ENCODE assay signal across 8 cellular contexts in the genomic region with DNA sequence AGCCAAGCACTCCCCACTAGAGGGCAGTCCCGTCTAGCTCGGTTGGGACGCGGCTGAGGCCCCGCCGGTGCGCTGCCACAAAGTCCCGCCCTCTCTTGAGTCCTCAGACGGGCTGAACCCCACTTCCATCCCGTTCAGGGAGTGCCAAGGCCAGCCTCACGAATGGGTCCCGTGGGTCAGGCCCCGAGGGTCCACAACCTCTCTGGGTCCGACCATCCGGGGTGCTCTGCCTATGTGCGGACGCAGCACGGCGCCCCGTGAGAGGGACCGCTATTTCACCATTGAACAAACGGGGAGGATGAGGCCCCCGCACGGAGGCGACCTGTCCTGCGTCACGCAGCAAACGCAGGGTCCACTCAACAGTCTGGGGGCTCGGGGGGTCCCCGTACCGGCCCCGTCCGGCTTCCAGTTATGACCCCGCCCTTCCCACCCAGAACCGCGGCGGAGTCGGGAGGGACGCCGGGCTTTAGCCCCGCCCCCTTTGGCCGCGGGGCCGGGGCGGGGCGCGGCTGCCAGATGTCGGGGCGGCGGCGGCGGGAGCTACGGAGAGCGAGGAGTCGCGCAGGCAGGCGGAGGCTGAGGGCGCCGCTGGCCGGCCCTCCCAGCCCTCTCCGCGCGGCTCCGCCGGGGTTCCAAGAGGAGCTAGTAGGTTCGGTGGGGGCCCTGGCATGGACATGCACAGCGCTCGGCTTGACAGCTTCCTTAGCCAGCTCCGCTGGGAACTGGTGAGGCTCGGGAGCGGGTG. TPM values are rescaled to one million over a fixed set of nuclear protein-coding genes. Genes with fewer than 3 reads are reported as not detected.
DNase-seq lines count a peak whose midpoint lies in the region; TF ChIP-seq lines count a peak whose summit lies in the region.

A gene (plus strand): TSS at position 543 of the 745 bp plus-strand sequence. CDS start 132 bp downstream, at position 675.

- peak; percentile 16 for TF ChIP-seq POLR2A in ovary (IDR thresholded peaks at IDR 0.05)
- TF ChIP-seq POLR2A in thyroid gland (IDR thresholded peaks at IDR 0.05): peak in 1 of 2 donors; percentile 52

- POLR2A ChIA-PET in SK-N-SH (lab: Yijun Ruan, JAX): interaction anchor here (0.6 to 5.0 kb wide), 9 partner anchors 37 to 183 kb away, joined by 3 to 37 read pairs (median 3); a partner anchor contains a TSS

- peak; percentile 83 for DNase-seq in GDM1 (lab: John Stamatoyannopoulos, UW)
- DNase-seq in GOT3 (lab: John Stamatoyannopoulos, UW): peak; percentile 56
- DNase-seq in LoVo (ENCODE audit: low spot score): peak; percentile 91
- DNase-seq in SK-N-SH: peak; percentile 96
- DNase-seq in head of caudate nucleus: peak; percentile 82 to 96 (median 91)
- DNase-seq in ovary: peak; percentile 89 to 92 (median 91)
- DNase-seq in thyroid gland: peak; percentile 90 to 91

- H3K4me2 ChIP-seq in SK-N-SH: peak within 1 kb of the TSS; percentile 95

- intact Hi-C loops in head of caudate nucleus (cut with DNase I): loop anchor here (5.0 kb wide), 1 partner anchor 34 kb away; no protein-coding TSS in a partner anchor
- intact Hi-C loops in ovary (cut with DNase I): loop anchor here in 3 of 4 donors (2.0 to 10.0 kb wide), 3 partner anchors 36 to 102 kb away; a partner anchor contains a TSS
- intact Hi-C loops in thyroid gland (cut with DNase I): loop anchor here (5.0 kb wide), 1 partner anchor 99 kb away; a partner anchor contains a TSS

- H3K9me2 ChIP-seq in SK-N-SH: no peaks in the 10 kb centered on the region

- H3F3A ChIP-seq in SK-N-SH (replicated peaks; ENCODE audit: insufficient read depth): no peaks in the 10 kb centered on the region

- peaks cover 4% of the 10 kb centered on the region for H3K27me3 Mint-ChIP-seq in activated naive CD8-positive, alpha-beta T cell

- peaks cover 16 to 43% of the 10 kb centered on the region in 2 experiments for H3K4me1 ChIP-seq in SK-N-SH (ENCODE audit: control insufficient read depth in 1 of 2, insufficient read depth in 2 of 2, low read depth in 1 of 2, low read length in 1 of 2)
- H3K4me1 ChIP-seq in ovary (ENCODE audit: insufficient read depth): peaks cover 11% of the 10 kb centered on the region
- H3K4me1 ChIP-seq in thyroid gland: peaks cover 12 to 37% of the 10 kb centered on the region in 2 donors

- H3K4me3 ChIP-seq in SK-N-SH (ENCODE audit: low read depth in 2 of 2, low read length in 1 of 2) (peak within 1 kb of the TSS; percentile 83 to 94), ovary (peak within 1 kb of the TSS; percentile 67), thyroid gland (replicated peaks in 1 of 3) (peak within 1 kb of the TSS; percentile 60 to 72 (median 60))

- no peaks in the 10 kb centered on the region for H3K9me3 ChIP-seq in SK-N-SH
- H3K9me3 ChIP-seq in ovary: no peaks in the 10 kb centered on the region
- H3K9me3 ChIP-seq in thyroid gland: no peaks in the 10 kb centered on the region

- peak; percentile 93 for TF ChIP-seq RAD21 in SK-N-SH (IDR thresholded peaks at IDR 0.05; ENCODE audit: low read length)

- H3K4me3 Mint-ChIP-seq in activated naive CD8-positive, alpha-beta T cell: peak within 1 kb of the TSS; percentile 90

- TF ChIP-seq CTCF in SK-N-SH (IDR thresholded peaks at IDR 0.05) (peak; percentile 84), ovary (IDR thresholded peaks at IDR 0.05) (peak; percentile 87 to 95 (median 91)), thyroid gland (IDR thresholded peaks at IDR 0.05) (peak in 5 of 6 experiments; percentile 59 to 96 (median 79))

- H3K79me2 ChIP-seq in SK-N-SH (ENCODE audit: insufficient read depth): no peaks in the 10 kb centered on the region

- peak within 1 kb of the TSS; percentile 95 for H2AFZ ChIP-seq in SK-N-SH (ENCODE audit: low read depth)

- CTCF ChIA-PET in SK-N-SH (lab: Yijun Ruan, JAX): interaction anchor here (0.6 to 17.6 kb wide), 44 partner anchors 9 to 354 kb away, joined by 3 to 386 read pairs (median 6); a partner anchor contains a TSS

- WGBS in SK-N-SH (ENCODE audit: low lambda C conversion rate): under 1% methylated on average over 21 of the region's 71 CpGs
- 0 to 1% (median 1%) methylated on average over 31 to 71 of the region's 71 CpGs for WGBS in ovary, 3 donors
- WGBS in thyroid gland, 2 donors: 0% methylated on average over 8 of the region's 71 CpGs; no CpG with 5 or more reads in 1 of the 2 donors

- peaks cover 41% of the 10 kb centered on the region for H3K4me1 Mint-ChIP-seq in activated naive CD8-positive, alpha-beta T cell (ENCODE audit: low read depth)

- no peaks in the 10 kb centered on the region for H3K9me3 Mint-ChIP-seq in activated naive CD8-positive, alpha-beta T cell (ENCODE audit: low read depth)

- H3K27me3 ChIP-seq in SK-N-SH (ENCODE audit: insufficient read depth): no peaks in the 10 kb centered on the region
- no peaks in the 10 kb centered on the region for H3K27me3 ChIP-seq in ovary
- no peaks in the 10 kb centered on the region for H3K27me3 ChIP-seq in thyroid gland

- H3K36me3 ChIP-seq in SK-N-SH (replicated peaks in 1 of 2; ENCODE audit: control insufficient read depth in 1 of 2, insufficient read depth in 2 of 2, low read length in 1 of 2) (no peaks in the 10 kb centered on the region), ovary (no peaks in the 10 kb centered on the region), thyroid gland (no peaks in the 10 kb centered on the region)

- H3K27ac ChIP-seq in SK-N-SH (ENCODE audit: low read depth in 2 of 2, low read length in 1 of 2) (peak within 1 kb of the TSS; percentile 31 to 98; a peak in 3 of 4 replicates), ovary (peak within 1 kb of the TSS; percentile 50 to 92), thyroid gland (peak within 1 kb of the TSS; percentile 50 to 96 (median 85))

- H3K36me3 Mint-ChIP-seq in activated naive CD8-positive, alpha-beta T cell: no peaks in the 10 kb centered on the region

- H3K9ac ChIP-seq in SK-N-SH: peak within 1 kb of the TSS; percentile 73; the same call in 1 of the 2 replicates

- no peaks in the 10 kb centered on the region for H4K20me1 ChIP-seq in SK-N-SH (ENCODE audit: insufficient read depth)

- TF ChIP-seq EP300 in SK-N-SH (IDR thresholded peaks at IDR 0.05; ENCODE audit: borderline replicate concordance in 1 of 2, low read depth in 1 of 2, low read length in 1 of 2) (no peak), ovary (IDR thresholded peaks at IDR 0.05) (no peak)

- H3K27ac Mint-ChIP-seq in activated naive CD8-positive, alpha-beta T cell: peak within 1 kb of the TSS; percentile 86

TF ChIP-seq in SK-N-SH, 30 proteins besides CTCF, POLR2A, EP300 and RAD21:
- TF ChIP-seq TAF1 (IDR thresholded peaks at IDR 0.05; ENCODE audit: borderline replicate concordance, low read depth, low read length) (no peak; the same call in 1 of the 2 replicates), YY1 (IDR thresholded peaks at IDR 0.05; ENCODE audit: low read depth) (no peak), RCOR1 (IDR thresholded peaks at IDR 0.05; ENCODE audit: low read length) (no peak), FOXJ3 (CRISPR knock-in tag; IDR thresholded peaks at IDR 0.05) (no peak), RXRA (IDR thresholded peaks at IDR 0.05; ENCODE audit: borderline replicate concordance, low read depth) (no peak), SIN3A (IDR thresholded peaks at IDR 0.05; ENCODE audit: borderline replicate concordance, low read depth, low read length) (peak; percentile 79; the same call in 1 of the 2 replicates), MXI1 (IDR thresholded peaks at IDR 0.05; ENCODE audit: low read depth, low read length) (no peak; the same call in 1 of the 2 replicates), NFIC (IDR thresholded peaks at IDR 0.05; ENCODE audit: borderline replicate concordance) (0 out of 2 replicates have a peak, but pooled peaks have one; percentile 12), SMC3 (IDR thresholded peaks at IDR 0.05; ENCODE audit: low read depth, low read length) (peak; percentile 88), EZH2phosphoT487 (IDR thresholded peaks at IDR 0.05; ENCODE audit: borderline replicate concordance, low read depth) (no peak), NRF1 (IDR thresholded peaks at IDR 0.05; ENCODE audit: low read depth, low read length) (no peak), CHD2 (IDR thresholded peaks at IDR 0.05; ENCODE audit: low read length, partially characterized antibody) (peak; percentile 30), GABPA (IDR thresholded peaks at IDR 0.05; ENCODE audit: low read depth) (no peak)
- TF ChIP-seq, protein P1, sequence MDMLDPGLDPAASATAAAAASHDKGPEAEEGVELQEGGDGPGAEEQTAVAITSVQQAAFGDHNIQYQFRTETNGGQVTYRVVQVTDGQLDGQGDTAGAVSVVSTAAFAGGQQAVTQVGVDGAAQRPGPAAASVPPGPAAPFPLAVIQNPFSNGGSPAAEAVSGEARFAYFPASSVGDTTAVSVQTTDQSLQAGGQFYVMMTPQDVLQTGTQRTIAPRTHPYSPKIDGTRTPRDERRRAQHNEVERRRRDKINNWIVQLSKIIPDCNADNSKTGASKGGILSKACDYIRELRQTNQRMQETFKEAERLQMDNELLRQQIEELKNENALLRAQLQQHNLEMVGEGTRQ (IDR thresholded peaks at IDR 0.05; ENCODE audit: borderline replicate concordance, low read depth, low read length): no peak
- TF ChIP-seq, protein P2, sequence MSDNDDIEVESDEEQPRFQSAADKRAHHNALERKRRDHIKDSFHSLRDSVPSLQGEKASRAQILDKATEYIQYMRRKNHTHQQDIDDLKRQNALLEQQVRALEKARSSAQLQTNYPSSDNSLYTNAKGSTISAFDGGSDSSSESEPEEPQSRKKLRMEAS (IDR thresholded peaks at IDR 0.05; ENCODE audit: low read depth): peak; percentile 19; the same call in 1 of the 2 replicates

RNA-seq across cellular contexts. Expression of the gene that starts here (rescaled TPM):
- 2.6 and 3.4 TPM in 2 replicates for polyA plus RNA-seq in SK-N-SH (2012; rRNA removed)
- polyA plus RNA-seq in SK-N-SH (2012; cell fraction: cytosol; rRNA removed): 1.6 and 2.2 TPM in 2 replicates
- 1.6 and 3.8 TPM in 2 replicates for polyA plus RNA-seq in SK-N-SH (2012; cell fraction: nucleus; rRNA removed)
- total RNA-seq in ovary: 1 to 10 TPM; 1.8 to 5.0 (median 3.4) TPM
- 1 to 10 TPM in 1 of 2 donors, under 1 TPM in 1; 0.25 to 5.5 TPM for polyA plus RNA-seq in ovary
- 1 to 10 TPM; 3.1 to 7.3 (median 5.6) TPM for total RNA-seq in thyroid gland

Comparison
In these comparisons a context has a peak if more than half of its experiments do, and no peak if none do; other contexts are left out.
1. Peak in every context shown above with its lines: DNase-seq, H3K4me3 ChIP-seq and H3K27ac ChIP-seq.